ENCODE assay signal across 19 cellular contexts in the genomic region with DNA sequence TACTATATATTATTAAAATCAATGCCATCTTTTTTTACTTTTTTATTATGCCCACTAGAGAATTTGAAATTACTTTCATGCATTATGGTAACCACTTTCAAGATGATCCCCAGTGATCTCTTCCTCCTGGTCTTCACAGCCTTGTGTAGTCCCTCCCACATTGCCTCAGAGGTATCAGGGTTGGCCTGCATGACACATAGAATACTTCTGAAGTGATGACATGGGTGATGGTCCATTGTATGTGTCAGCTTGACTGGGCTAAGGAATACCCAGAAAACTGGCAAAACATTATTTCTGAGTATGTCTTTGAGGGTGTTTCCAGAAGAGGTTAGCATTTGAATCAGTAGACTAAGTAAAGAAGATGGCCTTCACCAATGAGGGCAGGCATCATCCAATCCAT. TPM values are rescaled to one million over a fixed set of nuclear protein-coding genes. Genes with fewer than 3 reads are reported as not detected.
DNase-seq lines count a peak whose midpoint lies in the region; ATAC-seq and TF ChIP-seq lines count a peak whose summit lies in the region.
"Had no signal": no experiment of that assay in that cellular context is flagged by ENCODE, and none has a peak within 500 bp of the region (broad histone marks: within the 10 kb centered on the region; RNA-seq: fewer than 3 reads in every experiment).

No MANE protein-coding gene starts in this region.

- POLR2A ChIA-PET in activated CD4-positive, alpha-beta memory T cell treated with anti-CD3 and anti-CD28 coated beads for 36 hours (lab: Charles Lee) = no interaction called here

- ATAC-seq in GM18868 (IDR thresholded peaks at IDR 0.05; ENCODE audit: unreplicated experiment) (peak; percentile 49), natural killer cell (no peak)
- ATAC-seq in stimulated activated effector memory CD8-positive, alpha-beta T cell treated with anti-CD3 and anti-CD28 coated beads, Interleukin-12 subunit alpha, Interleukin-12 subunit beta, amount 100 ng/mL, for 72 hours = peak; percentile 93
- ATAC-seq: Panc1 had no signal

- peak; percentile 7 for DNase-seq in activated naive CD4-positive, alpha-beta T cell treated with anti-CD3 and anti-CD28 coated beads for 36 hours
- DNase-seq in activated naive CD4-positive, alpha-beta T cell treated with anti-CD3 and anti-CD28 coated beads, Interleukin-2, amount 50 U/mL, for 16 hours = no peak
- DNase-seq in activated CD4-positive, alpha-beta memory T cell treated with anti-CD3 and anti-CD28 coated beads for 36 hours = peak; percentile 16
- DNase-seq in stimulated activated effector memory CD8-positive, alpha-beta T cell treated with anti-CD3 and anti-CD28 coated beads, Interleukin-12 subunit alpha, Interleukin-12 subunit beta, amount 100 ng/mL, for 72 hours (ENCODE audit: low spot score in 2 of 2) = no peak
- DNase-seq in natural killer cell = no peak
- no peak for DNase-seq in mesenteric fat pad (ENCODE audit: low spot score)
- DNase-seq: CD4-positive, alpha-beta T cell; DND-41; GDM1; Karpas-422; MM.1S; NCI-H1105 treated with DMSO at 0.1 percent for 48 hours; NCI-H187; NCI-H748 treated with DMSO at 0.1 percent for 48 hours; Right ventricle myocardium superior had no signal

- peaks cover 10% of the 10 kb centered on the region for H3K27me3 Mint-ChIP-seq in activated naive CD4-positive, alpha-beta T cell treated with anti-CD3 and anti-CD28 coated beads for 36 hours (ENCODE audit: low read depth)
- H3K27me3 Mint-ChIP-seq in activated CD4-positive, alpha-beta memory T cell treated with anti-CD3 and anti-CD28 coated beads for 36 hours = peaks cover 30% of the 10 kb centered on the region
- H3K27me3 Mint-ChIP-seq in natural killer cell (ENCODE audit: low read depth in 2 of 2) = peaks cover 0 to 13% of the 10 kb centered on the region in 2 donors

- H3K4me1 Mint-ChIP-seq in activated naive CD4-positive, alpha-beta T cell treated with anti-CD3 and anti-CD28 coated beads for 36 hours (ENCODE audit: low read depth) = no peaks in the 10 kb centered on the region
- peaks cover 1% of the 10 kb centered on the region for H3K4me1 Mint-ChIP-seq in activated CD4-positive, alpha-beta memory T cell treated with anti-CD3 and anti-CD28 coated beads for 36 hours (ENCODE audit: low read depth)
- no peaks in the 10 kb centered on the region for H3K4me1 Mint-ChIP-seq in stimulated activated effector memory CD8-positive, alpha-beta T cell treated with anti-CD3 and anti-CD28 coated beads, Interleukin-12 subunit alpha, Interleukin-12 subunit beta, amount 100 ng/mL, for 72 hours
- no peaks in the 10 kb centered on the region for H3K4me1 Mint-ChIP-seq in natural killer cell
- H3K4me1 Mint-ChIP-seq: B cell had no signal

- CTCF ChIA-PET in activated naive CD4-positive, alpha-beta T cell treated with anti-CD3 and anti-CD28 coated beads for 36 hours (lab: Charles Lee) = no interaction called here
- CTCF ChIA-PET in activated CD4-positive, alpha-beta memory T cell treated with anti-CD3 and anti-CD28 coated beads for 36 hours (lab: Charles Lee) = no interaction called here

- H3K36me3 Mint-ChIP-seq in activated naive CD4-positive, alpha-beta T cell treated with anti-CD3 and anti-CD28 coated beads for 36 hours (ENCODE audit: low read depth) = no peaks in the 10 kb centered on the region
- no peaks in the 10 kb centered on the region for H3K36me3 Mint-ChIP-seq in activated CD4-positive, alpha-beta memory T cell treated with anti-CD3 and anti-CD28 coated beads for 36 hours
- no peaks in the 10 kb centered on the region for H3K36me3 Mint-ChIP-seq in stimulated activated effector memory CD8-positive, alpha-beta T cell treated with anti-CD3 and anti-CD28 coated beads, Interleukin-12 subunit alpha, Interleukin-12 subunit beta, amount 100 ng/mL, for 72 hours
- no peaks in the 10 kb centered on the region for H3K36me3 Mint-ChIP-seq in natural killer cell

- no peak overlapping the region for H3K27ac Mint-ChIP-seq in activated naive CD4-positive, alpha-beta T cell treated with anti-CD3 and anti-CD28 coated beads for 36 hours
- H3K27ac Mint-ChIP-seq in activated CD4-positive, alpha-beta memory T cell treated with anti-CD3 and anti-CD28 coated beads for 36 hours = no peak overlapping the region
- H3K27ac Mint-ChIP-seq in stimulated activated effector memory CD8-positive, alpha-beta T cell treated with anti-CD3 and anti-CD28 coated beads, Interleukin-12 subunit alpha, Interleukin-12 subunit beta, amount 100 ng/mL, for 72 hours = no peak overlapping the region
- H3K27ac Mint-ChIP-seq in natural killer cell = no peak overlapping the region
- H3K27ac Mint-ChIP-seq: B cell; CD4-positive, alpha-beta T cell had no signal

- intact Hi-C loops in activated naive CD4-positive, alpha-beta T cell treated with anti-CD3 and anti-CD28 coated beads for 36 hours (cut with micrococcal nuclease) = no loop called here
- intact Hi-C loops in activated CD4-positive, alpha-beta memory T cell treated with anti-CD3 and anti-CD28 coated beads for 36 hours (cut with micrococcal nuclease) = no loop called here
- intact Hi-C loops in natural killer cell (cut with micrococcal nuclease) = no loop called here

- H3K4me3 Mint-ChIP-seq in activated naive CD4-positive, alpha-beta T cell treated with anti-CD3 and anti-CD28 coated beads for 36 hours = no peak overlapping the region
- H3K4me3 Mint-ChIP-seq in activated CD4-positive, alpha-beta memory T cell treated with anti-CD3 and anti-CD28 coated beads for 36 hours = no peak overlapping the region
- H3K4me3 Mint-ChIP-seq in stimulated activated effector memory CD8-positive, alpha-beta T cell treated with anti-CD3 and anti-CD28 coated beads, Interleukin-12 subunit alpha, Interleukin-12 subunit beta, amount 100 ng/mL, for 72 hours = no peak overlapping the region
- no peak overlapping the region for H3K4me3 Mint-ChIP-seq in natural killer cell
- H3K4me3 Mint-ChIP-seq: B cell; CD4-positive, alpha-beta T cell had no signal

- TF ChIP-seq CTCF in natural killer cell (IDR thresholded peaks at IDR 0.05) = no peak

- peaks cover 2% of the 10 kb centered on the region for H3K9me3 Mint-ChIP-seq in activated naive CD4-positive, alpha-beta T cell treated with anti-CD3 and anti-CD28 coated beads for 36 hours
- no peaks in the 10 kb centered on the region for H3K9me3 Mint-ChIP-seq in activated CD4-positive, alpha-beta memory T cell treated with anti-CD3 and anti-CD28 coated beads for 36 hours
- no peaks in the 10 kb centered on the region for H3K9me3 Mint-ChIP-seq in stimulated activated effector memory CD8-positive, alpha-beta T cell treated with anti-CD3 and anti-CD28 coated beads, Interleukin-12 subunit alpha, Interleukin-12 subunit beta, amount 100 ng/mL, for 72 hours
- H3K9me3 Mint-ChIP-seq in natural killer cell = no peaks in the 10 kb centered on the region
- H3K9me3 Mint-ChIP-seq: CD4-positive, alpha-beta T cell had no signal

RNA-seq across cellular contexts. Expression of gene ISX, which starts 14.2 kb away (rescaled TPM):
- not detected for total RNA-seq in activated naive CD4-positive, alpha-beta T cell treated with anti-CD3 and anti-CD28 coated beads for 36 hours
- not detected for total RNA-seq in activated CD4-positive, alpha-beta memory T cell treated with anti-CD3 and anti-CD28 coated beads for 36 hours
- total RNA-seq in natural killer cell (not detected), mesenteric fat pad (not detected)
- total RNA-seq: B cell; CD4-positive, alpha-beta T cell; H4; Right ventricle myocardium superior had no signal

Comparison
In these comparisons a context has a peak if more than half of its experiments do, and no peak if none do; other contexts are left out.
1. DNase-seq: peak in activated naive CD4-positive, alpha-beta T cell treated with anti-CD3 and anti-CD28 coated beads for 36 hours (single experiment) and activated CD4-positive, alpha-beta memory T cell treated with anti-CD3 and anti-CD28 coated beads for 36 hours (single experiment); none in activated naive CD4-positive, alpha-beta T cell treated with anti-CD3 and anti-CD28 coated beads, Interleukin-2, amount 50 U/mL, for 16 hours (single experiment), stimulated activated effector memory CD8-positive, alpha-beta T cell treated with anti-CD3 and anti-CD28 coated beads, Interleukin-12 subunit alpha, Interleukin-12 subunit beta, amount 100 ng/mL, for 72 hours (0 of 2), natural killer cell (single experiment) and mesenteric fat pad (single experiment).
2. ATAC-seq: peak in GM18868 (single experiment) and stimulated activated effector memory CD8-positive, alpha-beta T cell treated with anti-CD3 and anti-CD28 coated beads, Interleukin-12 subunit alpha, Interleukin-12 subunit beta, amount 100 ng/mL, for 72 hours (single experiment); none in natural killer cell (0 of 3).